In genomic region chr5:93572101-93572772, GRCh38 we compare ENCODE assay signal across 9 cellular contexts. TPM values are rescaled to one million over a fixed set of nuclear protein-coding genes. Genes with fewer than 3 reads are reported as not detected.
DNase-seq lines count a peak whose midpoint lies in the region; ATAC-seq and TF ChIP-seq lines count a peak whose summit lies in the region.
"Had no signal": no experiment of that assay in that cellular context is flagged by ENCODE, and none has a peak within 500 bp of the region (broad histone marks: within the 10 kb centered on the region; RNA-seq: fewer than 3 reads in every experiment).

No MANE protein-coding gene starts in this region.

- intact Hi-C loops in cardiac septum (cut with DNase I) = no loop called here
- intact Hi-C loops in dorsolateral prefrontal cortex (cut with DNase I) = loop anchor here in 1 of 2 donors (10.0 kb wide), 2 partner anchors 657 to 887 kb away; no protein-coding TSS in a partner anchor
- intact Hi-C loops in tibial artery (cut with DNase I; ENCODE audit: low total_unique reads) = no loop called here

- DNase-seq in cardiac muscle cell (ENCODE audit: low read depth in 1 of 2, low spot score in 1 of 2) = peak in 1 of 2 donors; percentile 62
- no peak for DNase-seq in cardiac septum (ENCODE audit: low spot score)
- DNase-seq in dorsolateral prefrontal cortex = peak in 2 of 10 donors; percentile 37 to 49
- peak; percentile 47 for DNase-seq in mesenchymal stem cell
- no peak for DNase-seq in tibial artery
- DNase-seq in H4 (ENCODE audit: low spot score) = no peak
- DNase-seq: C1 segment of cervical spinal cord had no signal

- H3K9me3 ChIP-seq in cardiac muscle cell (ENCODE audit: low read depth) = no peaks in the 10 kb centered on the region
- H3K9me3 ChIP-seq in mesenchymal stem cell (ENCODE audit: control insufficient read depth, low read length) = no peaks in the 10 kb centered on the region
- peaks cover 0 to 4% (median 0%) of the 10 kb centered on the region in 3 donors for H3K9me3 ChIP-seq in tibial artery

- WGBS in mesenchymal stem cell = 6% methylated on average over 38 of the region's 46 CpGs
- 56% methylated on average over 46 of the region's 46 CpGs for WGBS in urinary bladder

- no peak overlapping the region for H2AFZ ChIP-seq in mesenchymal stem cell (ENCODE audit: low read depth, low read length)

- H2BK120ac ChIP-seq in mesenchymal stem cell (ENCODE audit: low read depth, low read length) = peak overlapping the region; percentile 54

- H2BK5ac ChIP-seq in mesenchymal stem cell (ENCODE audit: low read depth, low read length, poor library complexity, severe bottlenecking) = no peak overlapping the region

- H4K91ac ChIP-seq in mesenchymal stem cell (ENCODE audit: low read length) = peak overlapping the region; percentile 64

- H2AK5ac ChIP-seq in mesenchymal stem cell (ENCODE audit: low read length, severe bottlenecking) = no peak overlapping the region

- H3K4ac ChIP-seq in mesenchymal stem cell (ENCODE audit: low read depth in 1 of 2, low read length in 2 of 2) = peak overlapping the region; percentile 73 to 81

- H3K27ac ChIP-seq in cardiac muscle cell (no peak overlapping the region), dorsolateral prefrontal cortex (peak overlapping the region in 56 of 59 donors; percentile 30 to 100 (median 87)), mesenchymal stem cell (ENCODE audit: low read length, poor library complexity, severe bottlenecking) (no peak overlapping the region), urinary bladder (ENCODE audit: low read depth) (peak overlapping the region; percentile 40), tibial artery (no peak overlapping the region)

- H3K14ac ChIP-seq in mesenchymal stem cell (ENCODE audit: low read length in 2 of 2) = peak overlapping the region in 1 of 2 experiments; percentile 68

- H3K4me3 ChIP-seq in cardiac muscle cell (peak overlapping the region; percentile 2), dorsolateral prefrontal cortex (peak overlapping the region in 55 of 59 donors; percentile 11 to 90 (median 46)), mesenchymal stem cell (ENCODE audit: insufficient read depth in 1 of 2, low read depth in 1 of 2, low read length in 2 of 2) (peak overlapping the region; percentile 44 to 63), urinary bladder (ENCODE audit: low read depth, low read length) (no peak overlapping the region), tibial artery (no peak overlapping the region)

- ATAC-seq in GM19455 (IDR thresholded peaks at IDR 0.05; ENCODE audit: unreplicated experiment) = no peak

- H2BK12ac ChIP-seq in mesenchymal stem cell (ENCODE audit: low read length in 2 of 2) = peak overlapping the region; percentile 76 to 79

- TF ChIP-seq CTCF in cardiac muscle cell (IDR thresholded peaks at IDR 0.05; ENCODE audit: low read depth, low read length) (no peak), dorsolateral prefrontal cortex (IDR thresholded peaks at IDR 0.05 in 54 of 56, conservative IDR thresholded peaks at IDR 0.05 in 2 of 56; ENCODE audit: low read depth in 1 of 56, partially characterized antibody in 56 of 56) (no peak), tibial artery (IDR thresholded peaks at IDR 0.05) (no peak)

- peaks cover 9% of the 10 kb centered on the region for H3K4me1 ChIP-seq in cardiac muscle cell (ENCODE audit: low read depth)
- peaks cover 21% of the 10 kb centered on the region for H3K4me1 ChIP-seq in mesenchymal stem cell (ENCODE audit: control insufficient read depth, insufficient read depth, low read depth, low read length)
- peaks cover 1% of the 10 kb centered on the region for H3K4me1 ChIP-seq in urinary bladder (ENCODE audit: insufficient read depth)
- peaks cover 0 to 17% (median 5%) of the 10 kb centered on the region in 4 donors for H3K4me1 ChIP-seq in tibial artery

- no peaks in the 10 kb centered on the region for H3K36me3 ChIP-seq in cardiac muscle cell
- H3K36me3 ChIP-seq in mesenchymal stem cell (ENCODE audit: control insufficient read depth in 1 of 2, insufficient read depth in 2 of 2, low read depth in 1 of 2, low read length in 2 of 2) = no peaks in the 10 kb centered on the region
- H3K36me3 ChIP-seq in urinary bladder (ENCODE audit: insufficient read depth) = no peaks in the 10 kb centered on the region
- no peaks in the 10 kb centered on the region for H3K36me3 ChIP-seq in tibial artery

- H3K4me2 ChIP-seq in mesenchymal stem cell (ENCODE audit: low read length, poor library complexity, severe bottlenecking) = peak overlapping the region; percentile 77

- H2BK15ac ChIP-seq in mesenchymal stem cell (ENCODE audit: low read depth, poor library complexity, severe bottlenecking) = peak overlapping the region; percentile 94

- peak overlapping the region; percentile 77 to 85 for H3K18ac ChIP-seq in mesenchymal stem cell (ENCODE audit: low read depth in 1 of 2, low read length in 2 of 2)

- peak overlapping the region; percentile 94 for H4K8ac ChIP-seq in mesenchymal stem cell (ENCODE audit: low read length)

- H3K27me3 ChIP-seq in cardiac muscle cell (peaks cover 100% of the 10 kb centered on the region), dorsolateral prefrontal cortex (peaks cover 0 to 57% (median 4%) of the 10 kb centered on the region in 45 donors), mesenchymal stem cell (ENCODE audit: control insufficient read depth in 1 of 2, insufficient read depth in 1 of 2, low read length in 2 of 2) (peaks cover 8 to 43% of the 10 kb centered on the region in 2 experiments), tibial artery (peaks cover 0 to 41% of the 10 kb centered on the region in 2 donors)

- peak overlapping the region in 1 of 2 experiments; percentile 16 for H3K23ac ChIP-seq in mesenchymal stem cell (ENCODE audit: low read length in 2 of 2)

- no peak overlapping the region for H3K9ac ChIP-seq in mesenchymal stem cell (ENCODE audit: low read length)

- H3K79me1 ChIP-seq in mesenchymal stem cell (replicated peaks; ENCODE audit: low read length, poor library complexity, severe bottlenecking) = peaks cover 10% of the 10 kb centered on the region

RNA-seq across cellular contexts. Expression of gene NR2F1-AS1, which starts 8.8 kb away (rescaled TPM):
- 0.25 and 0.45 TPM in 2 replicates for total RNA-seq in cardiac muscle cell
- polyA plus RNA-seq in cardiac muscle cell = 0.21 and 0.49 TPM in 2 replicates
- total RNA-seq in cardiac septum = 0.89 TPM
- total RNA-seq in dorsolateral prefrontal cortex = 100 to 1,000 TPM in 43 of 120 experiments, 10 to 100 TPM in 77; 42.2 to 125 (median 96.4) TPM
- polyA plus RNA-seq in mesenchymal stem cell (2013, experiment 1 of 2) = 49.8 TPM
- 50.1 TPM for polyA plus RNA-seq in mesenchymal stem cell (2013, experiment 2 of 2)
- total RNA-seq in urinary bladder = 61.4 TPM
- 25.9 TPM for polyA plus RNA-seq in urinary bladder
- 5.2 and 10.4 TPM in 2 replicates for total RNA-seq in H4 (2014; rRNA removed; shearing (Covaris generic))

RNA-seq across cellular contexts. Expression of gene NR2F1, which starts 10.8 kb away (rescaled TPM):
- total RNA-seq in cardiac muscle cell (1.3 and 1.5 TPM in 2 replicates), cardiac septum (0.73 TPM), dorsolateral prefrontal cortex (100 to 1,000 TPM in 56 of 120 experiments, 10 to 100 TPM in 64; 46.1 to 145 (median 98.5) TPM), urinary bladder (64.8 TPM)
- polyA plus RNA-seq in cardiac muscle cell (0.13 and 0.32 TPM in 2 replicates), urinary bladder (149 TPM)
- polyA plus RNA-seq in mesenchymal stem cell (2013, experiment 1 of 2) = 206 TPM
- polyA plus RNA-seq in mesenchymal stem cell (2013, experiment 2 of 2) = 191 TPM
- total RNA-seq in H4 (2014; rRNA removed; shearing (Covaris generic)) = 6.5 and 10.3 TPM in 2 replicates

Comparison
In these comparisons a context has a peak if more than half of its experiments do, and no peak if none do; other contexts are left out.
1. H3K27ac ChIP-seq: peak in dorsolateral prefrontal cortex (56 of 59) and urinary bladder (single experiment); none in cardiac muscle cell (single experiment), mesenchymal stem cell (single experiment) and tibial artery (0 of 2).
2. H3K4me3 ChIP-seq: peak in cardiac muscle cell (single experiment), dorsolateral prefrontal cortex (55 of 59) and mesenchymal stem cell (2 of 2); none in urinary bladder (single experiment) and tibial artery (0 of 2).